ENCODE assay signal across 8 cellular contexts in genomic region chr2:88692187-88692586, GRCh38. TPM values are rescaled to one million over a fixed set of nuclear protein-coding genes. Genes with fewer than 3 reads are reported as not detected.
A peak's percentile ranks its signal among the peaks of the same experiment; 100 is the strongest.
DNase-seq lines count a peak whose midpoint lies in the region; ATAC-seq and TF ChIP-seq lines count a peak whose summit lies in the region.

No MANE protein-coding gene starts in this region.

- TF ChIP-seq CTCF in GM10248 (IDR thresholded peaks at IDR 0.05; ENCODE audit: control extremely low read depth, extremely low read depth, low read depth, missing control alignments) = no peak

- peaks cover 11% of the 10 kb centered on the region for H3K4me1 ChIP-seq in neuron (ENCODE audit: insufficient read depth, low read length)

- DNase-seq in GM10248 (ENCODE audit: extremely low spot score) (peak; percentile 26), MG63 (peak; percentile 6), fibroblast of peridontal ligament (ENCODE audit: extremely low read depth) (peak; percentile 18)
- DNase-seq in activated CD8-positive, alpha-beta memory T cell treated with anti-CD3 and anti-CD28 coated beads for 24 hours = peak; percentile 72

- no peaks in the 10 kb centered on the region for H3K27me3 ChIP-seq in MG63
- no peaks in the 10 kb centered on the region for H3K27me3 ChIP-seq in neuron (ENCODE audit: insufficient read depth, low read length)

- H3K9me3 ChIP-seq in MG63 (peaks cover 2% of the 10 kb centered on the region; the same call in 1 of the 2 replicates), neuron (ENCODE audit: low read length) (no peaks in the 10 kb centered on the region)

- ATAC-seq in HG03342 (IDR thresholded peaks at IDR 0.05; ENCODE audit: unreplicated experiment) (no peak), HG02642 (IDR thresholded peaks at IDR 0.05; ENCODE audit: poor library complexity, unreplicated experiment) (no peak), GM19463 (IDR thresholded peaks at IDR 0.05; ENCODE audit: unreplicated experiment) (no peak)

- CTCF ChIA-PET in GM10248 (lab: Yijun Ruan, JAX) = interaction anchor here (0.6 to 5.9 kb wide), 19 partner anchors 10 to 151 kb away, joined by 3 to 43 read pairs (median 4); no protein-coding TSS in a partner anchor

- POLR2A ChIA-PET in GM10248 (lab: Yijun Ruan, JAX) = interaction anchor here (0.6 kb wide), 1 partner anchor 345 kb away, joined by 3 read pairs; no protein-coding TSS in a partner anchor

- no peaks in the 10 kb centered on the region for H3K36me3 ChIP-seq in MG63
- no peaks in the 10 kb centered on the region for H3K36me3 ChIP-seq in neuron (ENCODE audit: insufficient read depth, low read length)

- H2AFZ ChIP-seq in neuron (ENCODE audit: low read depth, low read length) = peak overlapping the region; percentile 75

- peak overlapping the region; percentile 71 for H3K4me3 ChIP-seq in MG63
- peak overlapping the region; percentile 85 for H3K4me3 ChIP-seq in neuron (ENCODE audit: low read length)

RNA-seq across cellular contexts. Expression of gene RPIA, which starts 0.7 kb away (rescaled TPM):
- total RNA-seq in MG63 (2014; rRNA removed; shearing (Covaris generic); ENCODE audit: low replicate concordance) = 9.5 and 15.8 TPM in 2 replicates

Comparison
In these comparisons a context has a peak if more than half of its experiments do, and no peak if none do; other contexts are left out.
1. DNase-seq: peak in every context shown above with its lines; median percentile 72 in activated CD8-positive, alpha-beta memory T cell treated with anti-CD3 and anti-CD28 coated beads for 24 hours; 26 in GM10248; 18 in fibroblast of peridontal ligament; 6 in MG63.